In genomic region chrX:115941388-115941787, GRCh38 we compare ENCODE assay signal across 11 cellular contexts.
"Had no signal": no experiment of that assay in that cellular context is flagged by ENCODE, and none has a peak within 500 bp of the region (broad histone marks: within the 10 kb centered on the region; RNA-seq: fewer than 3 reads in every experiment).

No MANE protein-coding gene starts in this region.

- H3K9me3 ChIP-seq: gastrocnemius medialis, heart right ventricle, neutrophil, tibial nerve, vagina had no signal

- H3K27ac ChIP-seq: epithelial cell of prostate, neutrophil, vagina had no signal

- H3K4me3 ChIP-seq: tibial nerve, vagina had no signal

- FAIRE-seq: keratinocyte, small intestine had no signal

- H3K4me1 ChIP-seq: tibial nerve, vagina had no signal

- H3K36me3 ChIP-seq: gastrocnemius medialis, neutrophil, tibial nerve, vagina had no signal

- DNase-seq: activated CD4-positive, alpha-beta T cell treated with anti-CD3 and anti-CD28 coated beads for 48 hours; activated naive CD4-positive, alpha-beta T cell treated with anti-CD3 and anti-CD28 coated beads for 36 hours; cortex of kidney had no signal

- H3K27me3 ChIP-seq: gastrocnemius medialis, neutrophil, tibial nerve, vagina had no signal

- ATAC-seq: gastrocnemius medialis had no signal
